Comparison of ENCODE assay signal across 11 cellular contexts in the genomic region with DNA sequence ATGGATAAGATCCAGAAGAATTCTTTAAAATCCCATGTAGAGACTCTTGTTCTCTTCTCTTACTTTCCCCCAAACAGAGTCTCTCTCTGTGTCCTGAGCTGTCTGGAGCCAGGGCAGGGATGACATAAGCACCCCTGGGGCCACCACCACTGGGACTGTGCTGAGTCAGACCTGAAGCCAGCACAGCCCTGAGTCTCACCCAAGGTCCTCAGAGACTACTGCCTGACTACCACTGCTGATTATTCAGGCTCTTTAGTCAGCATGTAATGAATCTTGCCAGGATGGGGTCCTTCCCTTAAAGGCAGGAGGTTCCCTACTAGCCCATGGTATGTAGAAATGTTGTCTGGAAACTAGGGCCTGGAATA. TPM values are rescaled to one million over a fixed set of nuclear protein-coding genes. Genes with fewer than 3 reads are reported as not detected.
DNase-seq lines count a peak whose midpoint lies in the region; ATAC-seq, FAIRE-seq and TF ChIP-seq lines count a peak whose summit lies in the region.
"Had no signal": no experiment of that assay in that cellular context is flagged by ENCODE, and none has a peak within 500 bp of the region (broad histone marks: within the 10 kb centered on the region; RNA-seq: fewer than 3 reads in every experiment).

No MANE protein-coding gene starts in this region.

- no peaks in the 10 kb centered on the region for H4K20me1 ChIP-seq in GM12878 (ENCODE audit: control insufficient read depth, insufficient read depth)

- 0 out of 2 replicates have a peak overlapping the region, but pooled peaks have one; percentile 7 for H3K4me2 ChIP-seq in GM12878 (ENCODE audit: control insufficient read depth, insufficient read depth)

- POLR2A ChIA-PET in GM12878 (lab: Charles Lee), result no interaction called here

- TF ChIP-seq RAD21 in GM12878 (IDR thresholded peaks at IDR 0.05; ENCODE audit: insufficient read depth, low read depth, low read length), result no peak

- DNase-seq in AG08395 (ENCODE audit: low spot score) (peak; percentile 47), GM12878 (ENCODE audit: low read depth, low spot score) (no peak), NCI-H345 treated with DMSO at 0.1 percent for 48 hours (lab: John Stamatoyannopoulos, UW; ENCODE audit: unreplicated experiment) (no peak), NCI-H1105 (lab: John Stamatoyannopoulos, UW) (no peak)
- DNase-seq in stimulated activated CD4-positive, alpha-beta T cell treated with anti-CD3 and anti-CD28 coated beads, Interleukin-4, amount 100 ng/mL, for 1 hour, result no peak
- DNase-seq in activated CD4-positive, alpha-beta T cell treated with anti-CD3 and anti-CD28 coated beads for 4 hours, result no peak
- DNase-seq: AML-193, kidney, NCI-H2171 treated with DMSO at 0.1 percent for 48 hours had no signal

- CTCF ChIA-PET in GM12878 (lab: Yijun Ruan, JAX), result no interaction called here

- peak; percentile 73 for ATAC-seq in GM19035 (IDR thresholded peaks at IDR 0.05; ENCODE audit: unreplicated experiment)
- ATAC-seq in HG03064 (IDR thresholded peaks at IDR 0.05; ENCODE audit: low read depth, unreplicated experiment), result peak; percentile 75
- ATAC-seq in GM12878, result peak; percentile 97

- in situ Hi-C loops in GM12878 (cut with MboI), result no loop called here

- H3K4me1 ChIP-seq in GM12878 (ENCODE audit: control insufficient read depth, insufficient read depth, low read length), result peaks cover 7% of the 10 kb centered on the region

- intact Hi-C loops in GM12878 (cut with micrococcal nuclease; ENCODE audit: unreplicated experiment), result no loop called here

- no TSS peak for BruUV-seq in GM12878 (replicated peaks; lab: Mats Ljungman, UMichigan)

- H3K27ac ChIP-seq in GM12878 (ENCODE audit: control insufficient read depth, insufficient read depth), result no peak overlapping the region

- TF ChIP-seq EP300 in GM12878 (IDR thresholded peaks at IDR 0.05; ENCODE audit: borderline replicate concordance in 1 of 2, control insufficient read depth in 1 of 2, low read depth in 2 of 2, low read length in 2 of 2), result no peak

- no peaks in the 10 kb centered on the region for H3K27me3 ChIP-seq in GM12878 (replicated peaks in 1 of 2; ENCODE audit: control insufficient read depth in 2 of 2, insufficient read depth in 2 of 2, low read length in 1 of 2)

- no peak overlapping the region for H3K4me3 ChIP-seq in GM12878

- H2AFZ ChIP-seq in GM12878 (ENCODE audit: control insufficient read depth, low read depth, low read length), result no peak overlapping the region; the same call in 1 of the 2 replicates

- no peak overlapping the region for H3K9ac ChIP-seq in GM12878 (ENCODE audit: control insufficient read depth, insufficient read depth, low read length)

- no peak for TF ChIP-seq POLR2A in GM12878 (IDR thresholded peaks at IDR 0.05; ENCODE audit: low read depth, low read length)

- RAD21 ChIA-PET in GM12878 (lab: Charles Lee; ENCODE audit: unreplicated experiment), result interaction anchor here (0.6 kb wide), 1 partner anchor 447 kb away, joined by 3 read pairs; no protein-coding TSS in a partner anchor

- SMC1A ChIA-PET in GM12878 (lab: Charles Lee; ENCODE audit: uncharacterized antibody, unreplicated experiment), result interaction anchor here (1.0 kb wide), 1 partner anchor 17 kb away, joined by 4 read pairs; no protein-coding TSS in a partner anchor

- no peaks in the 10 kb centered on the region for H3K36me3 ChIP-seq in GM12878 (ENCODE audit: control insufficient read depth in 2 of 2, insufficient read depth in 2 of 2, low read length in 1 of 2)

- H3K79me2 ChIP-seq in GM12878 (ENCODE audit: control insufficient read depth, insufficient read depth, low read length), result no peaks in the 10 kb centered on the region

- H3K9me3 ChIP-seq in GM12878 (replicated peaks; ENCODE audit: control insufficient read depth, insufficient read depth, low read length), result no peaks in the 10 kb centered on the region; the same call in 1 of the 3 replicates

- no peak for TF ChIP-seq CTCF in GM12878 (IDR thresholded peaks at IDR 0.05 in 2 of 3, conservative IDR thresholded peaks at IDR 0.05 in 1 of 3; ENCODE audit: control insufficient read depth in 2 of 3, extremely low read depth in 1 of 3, insufficient read depth in 1 of 3, low read depth in 3 of 3, low read length in 3 of 3)

- no peak for FAIRE-seq in GM12878 (lab: Jason Lieb, UNC)
- FAIRE-seq: kidney had no signal

TF ChIP-seq in GM12878, 131 proteins besides CTCF, POLR2A, EP300 and RAD21:
- TF ChIP-seq SMAD5 (IDR thresholded peaks at IDR 0.05; ENCODE audit: low read depth) (no peak), NR2C2 (IDR thresholded peaks at IDR 0.05; ENCODE audit: borderline replicate concordance, control insufficient read depth, insufficient read length, low read depth) (no peak), JUNB (IDR thresholded peaks at IDR 0.05) (peak; percentile 11; the same call in 1 of the 2 replicates), TARDBP (IDR thresholded peaks at IDR 0.05; ENCODE audit: borderline replicate concordance) (no peak)

RNA-seq across cellular contexts. Expression of a gene that starts 34.9 kb away (rescaled TPM):
- total RNA-seq in GM12878 (2013; cell fraction: nucleolus; rRNA removed), result 161 and 165 TPM in 2 replicates
- total RNA-seq in GM12878 (2014; rRNA removed), result 43.2 and 52.5 TPM in 2 replicates
- total RNA-seq in GM12878 (2014; rRNA removed; fragmentation: Illumina TruSeq; extraction: Trizol), result 75.9 and 76.3 TPM in 2 replicates
- 52.4 and 54.2 TPM in 2 replicates for total RNA-seq in GM12878 (2021)
- polyA plus RNA-seq in GM12878 (2011; ENCODE audit: low read depth), result 34.5 TPM
- 113 and 142 TPM in 2 replicates for polyA plus RNA-seq in GM12878 (2011; rRNA removed)
- 51.2 and 58.1 TPM in 2 replicates for polyA plus RNA-seq in GM12878 (2011; cell fraction: cytosol; rRNA removed)
- 49.7 and 53.2 TPM in 2 replicates for polyA plus RNA-seq in GM12878 (2011; cell fraction: nucleus; rRNA removed)
- 37.5 and 49.6 TPM in 2 replicates for polyA plus RNA-seq in GM12878 (2012)
- 83.7 and 99.8 TPM in 2 replicates for polyA plus RNA-seq in GM12878 (2014; fragmentation: Illumina TruSeq; extraction: Trizol)
- polyA plus RNA-seq in GM12878 (2014; fragmentation: Nextera tagmentation; extraction: Ambion mirVana), result 10 to 100 TPM; 39.9 to 67.5 TPM
- 49.2 and 54.6 TPM in 2 replicates for polyA plus RNA-seq in GM12878 (2014; rRNA removed)
- polyA plus RNA-seq in GM12878 (2016; fragmentation: Nextera tagmentation; extraction: Ambion mirVana), result 10 to 100 TPM; 40.1 to 47.0 TPM
- 73.9 and 98.5 TPM in 2 replicates for polyA minus RNA-seq in GM12878 (2011; rRNA and poly(A)+ RNA removed)
- polyA minus RNA-seq in GM12878 (2011; cell fraction: cytosol; rRNA and poly(A)+ RNA removed), result 14.0 and 20.3 TPM in 2 replicates
- polyA minus RNA-seq in GM12878 (2011; cell fraction: nucleus; rRNA and poly(A)+ RNA removed), result 35.9 and 48.2 TPM in 2 replicates
